In the genomic region with DNA sequence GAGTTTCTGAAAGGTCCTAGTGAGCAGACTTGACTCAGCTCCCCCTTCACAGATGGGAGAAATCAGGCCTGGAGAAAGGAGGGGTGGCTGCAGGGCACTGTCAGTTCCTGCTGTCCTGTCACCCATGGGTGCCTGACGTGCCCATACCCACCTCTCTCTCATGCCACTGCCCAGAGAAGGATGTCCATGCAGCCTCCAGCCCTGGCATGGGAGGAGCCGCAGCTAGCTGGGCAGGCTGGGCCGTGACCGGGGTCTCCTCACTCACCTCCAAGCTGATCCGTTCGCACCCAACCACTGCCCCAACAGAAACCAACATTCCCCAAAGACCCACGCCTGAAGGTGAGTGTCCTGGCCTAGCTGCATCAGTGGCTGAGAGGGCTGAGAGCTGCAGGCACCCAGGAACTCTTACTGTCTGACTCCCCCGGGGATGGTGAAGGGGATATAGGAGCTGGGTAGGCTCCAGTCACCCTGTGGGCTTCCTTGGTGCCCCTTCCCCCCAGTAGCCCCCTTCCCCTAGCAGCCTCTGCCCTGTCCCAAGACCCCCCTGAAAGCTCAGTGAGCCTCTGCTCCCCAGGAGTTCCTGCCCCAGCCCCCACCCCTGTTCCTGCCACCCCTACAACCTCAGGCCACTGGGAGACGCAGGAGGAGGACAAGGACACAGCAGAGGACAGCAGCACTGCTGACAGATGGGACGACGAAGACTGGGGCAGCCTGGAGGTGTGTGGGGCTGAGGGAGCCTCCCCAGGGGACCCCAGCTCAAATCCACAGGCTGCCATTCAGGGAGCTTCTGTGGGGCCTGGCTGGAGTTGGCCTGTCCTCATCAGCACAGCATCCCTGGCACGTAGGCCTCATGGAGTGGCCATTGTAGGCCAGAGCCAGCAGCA, we compare ENCODE assay signal across 1 cellular context.
TF ChIP-seq lines count a peak whose summit lies in the region.

No MANE protein-coding gene starts in this region.

TF ChIP-seq in endothelial cell of umbilical vein, 7 proteins besides CTCF, POLR2A, EP300 and RAD21:
- TF ChIP-seq POLR2AphosphoS5 (IDR thresholded peaks at IDR 0.05; ENCODE audit: insufficient read depth, low read depth, low read length): peak; percentile 13
- no peak for TF ChIP-seq EZH2 (IDR thresholded peaks at IDR 0.05; ENCODE audit: borderline replicate concordance, low read depth, low read length, severe bottlenecking)
